15 cellular contexts compared by ENCODE assay signal in the genomic region with DNA sequence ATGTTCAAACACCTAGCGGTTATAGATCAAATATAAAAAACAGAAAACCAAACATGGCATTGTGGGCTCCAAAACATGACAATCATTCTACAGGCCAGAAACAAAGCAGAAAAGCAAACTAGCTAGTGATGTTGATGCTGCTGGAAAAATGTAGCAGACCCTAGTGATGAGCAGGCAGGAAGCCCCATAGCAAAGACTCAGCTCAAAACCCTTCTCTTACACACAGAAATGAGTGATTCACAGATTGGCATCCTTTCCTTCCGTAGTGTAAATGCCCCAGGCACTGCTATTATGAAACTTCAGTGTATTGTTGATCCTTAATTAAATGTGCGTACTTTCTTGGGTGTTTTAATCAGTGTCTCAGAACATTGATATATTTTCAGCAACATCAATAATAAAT.
A peak's percentile ranks its signal among the peaks of the same experiment; 100 is the strongest.
DNase-seq lines count a peak whose midpoint lies in the region; ATAC-seq, FAIRE-seq and TF ChIP-seq lines count a peak whose summit lies in the region.
"Had no signal": no experiment of that assay in that cellular context is flagged by ENCODE, and none has a peak within 500 bp of the region (broad histone marks: within the 10 kb centered on the region; RNA-seq: fewer than 3 reads in every experiment).

No MANE protein-coding gene starts in this region.

- in situ Hi-C loops in HepG2 (cut with HindIII; ENCODE audit: extremely low pct_ligation_motif_present, low pct_unique_long_range_greater_than_20kb): no loop called here

- no peaks in the 10 kb centered on the region for H3K4me1 ChIP-seq in HepG2 (ENCODE audit: insufficient read depth, low read length)

- CTCF ChIA-PET in HepG2 (lab: Yijun Ruan, JAX; ENCODE audit: low intra/inter-chr PET ratio, low total read pairs): no interaction called here

- peaks cover 1% of the 10 kb centered on the region for H3K4me1 Mint-ChIP-seq in stimulated activated memory B cell treated with anti-CD40 and anti-IgM and Interleukin-4, amounts not matched to agents 10 μg/mL and 1 μg/mL and 100 μg/mL, for 72 hours
- H3K4me1 Mint-ChIP-seq: activated naive CD4-positive, alpha-beta T cell treated with anti-CD3 and anti-CD28 coated beads, Interleukin-2, amount 10 ng/mL, durations not matched to agents 7 days and 5 days had no signal

- no peak for FAIRE-seq in HepG2 (lab: Jason Lieb, UNC)
- FAIRE-seq: GM12891 had no signal

- no peak for TF ChIP-seq EP300 in HepG2 (IDR thresholded peaks at IDR 0.05; ENCODE audit: low read depth in 2 of 2, low read length in 2 of 2)
- TF ChIP-seq EP300 in HepG2 (CRISPR knock-in tag; IDR thresholded peaks at IDR 0.05; ENCODE audit: borderline replicate concordance): no peak

- TF ChIP-seq POLR2A in HepG2 (IDR thresholded peaks at IDR 0.05; ENCODE audit: insufficient read depth in 1 of 2, low read depth in 2 of 2, low read length in 2 of 2): no peak

- H3K9me3 Mint-ChIP-seq in stimulated activated memory B cell treated with anti-CD40 and anti-IgM and Interleukin-4, amounts not matched to agents 10 μg/mL and 1 μg/mL and 100 μg/mL, for 72 hours: no peaks in the 10 kb centered on the region
- H3K9me3 Mint-ChIP-seq: activated naive CD4-positive, alpha-beta T cell treated with anti-CD3 and anti-CD28 coated beads, Interleukin-2, amount 10 ng/mL, durations not matched to agents 7 days and 5 days had no signal

- H3K27me3 Mint-ChIP-seq in stimulated activated memory B cell treated with anti-CD40 and anti-IgM and Interleukin-4, amounts not matched to agents 10 μg/mL and 1 μg/mL and 100 μg/mL, for 72 hours: no peaks in the 10 kb centered on the region
- H3K27me3 Mint-ChIP-seq: activated naive CD4-positive, alpha-beta T cell treated with anti-CD3 and anti-CD28 coated beads, Interleukin-2, amount 10 ng/mL, durations not matched to agents 7 days and 5 days had no signal

- DNase-seq in EL: peak; percentile 94
- DNase-seq in RPMI7951 (ENCODE audit: low read depth): peak; percentile 94
- DNase-seq in epidermal melanocyte (ENCODE audit: insufficient read length, low spot score): peak; percentile 23
- DNase-seq in non-pigmented ciliary epithelial cell (ENCODE audit: low read depth): peak; percentile 63
- DNase-seq in NOMO-1 (lab: John Stamatoyannopoulos, UW; ENCODE audit: unreplicated experiment in 2 of 2): no peak
- DNase-seq in HepG2 (ENCODE audit: low spot score): no peak
- no peak for DNase-seq in HUDEP-2 (lab: John Stamatoyannopoulos, UW; ENCODE audit: unreplicated experiment in 76 of 76)
- DNase-seq: activated CD4-positive, alpha-beta T cell treated with anti-CD3 and anti-CD28 coated beads, Interleukin-2, amount 50 U/mL, for 48 hours; activated naive CD4-positive, alpha-beta T cell treated with anti-CD3 and anti-CD28 coated beads, Interleukin-2, amount 10 ng/mL, durations not matched to agents 7 days and 5 days; Calu3; NCI-H446; stimulated activated CD4-positive, alpha-beta T cell treated with anti-CD3 and anti-CD28 coated beads, Interleukin-12 subunit alpha, Interleukin-12 subunit beta, amount 100 ng/mL, for 4 hours; stimulated activated CD8-positive, alpha-beta memory T cell treated with anti-CD3 and anti-CD28 coated beads, Interleukin-4, amount 100 ng/mL, for 48 hours had no signal

- no peaks in the 10 kb centered on the region for H4K20me1 ChIP-seq in HepG2 (ENCODE audit: insufficient read depth, low read length)

- TF ChIP-seq CTCF in HepG2 (CRISPR knock-in tag; IDR thresholded peaks at IDR 0.05): no peak

- no peak overlapping the region for H3K4me3 Mint-ChIP-seq in stimulated activated memory B cell treated with anti-CD40 and anti-IgM and Interleukin-4, amounts not matched to agents 10 μg/mL and 1 μg/mL and 100 μg/mL, for 72 hours
- H3K4me3 Mint-ChIP-seq: activated naive CD4-positive, alpha-beta T cell treated with anti-CD3 and anti-CD28 coated beads, Interleukin-2, amount 10 ng/mL, durations not matched to agents 7 days and 5 days had no signal

- H3K27ac ChIP-seq in HepG2 (ENCODE audit: extremely low read length, insufficient read depth, low read length): no peak overlapping the region

- H3K27me3 ChIP-seq in HepG2 (ENCODE audit: control insufficient read depth in 1 of 2, insufficient read depth in 2 of 2, low read length in 2 of 2): no peaks in the 10 kb centered on the region

- H3K36me3 ChIP-seq in HepG2 (replicated peaks in 1 of 2; ENCODE audit: control insufficient read depth in 1 of 2, insufficient read depth in 2 of 2, low read length in 2 of 2): peaks cover 10 to 13% of the 10 kb centered on the region in 2 experiments

- H3K27ac Mint-ChIP-seq in stimulated activated memory B cell treated with anti-CD40 and anti-IgM and Interleukin-4, amounts not matched to agents 10 μg/mL and 1 μg/mL and 100 μg/mL, for 72 hours: no peak overlapping the region
- H3K27ac Mint-ChIP-seq: activated naive CD4-positive, alpha-beta T cell treated with anti-CD3 and anti-CD28 coated beads, Interleukin-2, amount 10 ng/mL, durations not matched to agents 7 days and 5 days had no signal

- no peak for ATAC-seq in HepG2
- ATAC-seq in stimulated activated memory B cell treated with anti-CD40 and anti-IgM and Interleukin-4, amounts not matched to agents 10 μg/mL and 1 μg/mL and 100 μg/mL, for 72 hours: no peak

- POLR2A ChIA-PET in HepG2 (lab: Yijun Ruan, JAX): no interaction called here

- no peak overlapping the region for H3K9ac ChIP-seq in HepG2 (ENCODE audit: insufficient read depth, low read depth, low read length)

- no peaks in the 10 kb centered on the region for H3K79me2 ChIP-seq in HepG2 (ENCODE audit: insufficient read depth, low read length)

- 100% methylated on average over 3 of the region's 3 CpGs for WGBS in HepG2 (ENCODE audit: low lambda C conversion rate)

- intact Hi-C loops in HepG2 (cut with micrococcal nuclease; ENCODE audit: unreplicated experiment): no loop called here

- H3K4me3 ChIP-seq in HepG2 (replicated peaks in 1 of 3; ENCODE audit: insufficient read depth in 1 of 3, low read depth in 2 of 3, low read length in 3 of 3): no peak overlapping the region

- H3K9me3 ChIP-seq in HepG2 (ENCODE audit: low read length): no peaks in the 10 kb centered on the region

- peaks cover 7% of the 10 kb centered on the region for H3K36me3 Mint-ChIP-seq in stimulated activated memory B cell treated with anti-CD40 and anti-IgM and Interleukin-4, amounts not matched to agents 10 μg/mL and 1 μg/mL and 100 μg/mL, for 72 hours

- no peak overlapping the region for H2AFZ ChIP-seq in HepG2 (ENCODE audit: low read length)

- no peak for TF ChIP-seq RAD21 in HepG2 (CRISPR knock-in tag; IDR thresholded peaks at IDR 0.05)

- BruUV-seq in HepG2 (replicated peaks; lab: Mats Ljungman, UMichigan): no TSS peak

- H3K4me2 ChIP-seq in HepG2 (ENCODE audit: low read depth, low read length): no peak overlapping the region

TF ChIP-seq in HepG2, 621 proteins besides CTCF, POLR2A, EP300 and RAD21:
- TF ChIP-seq ELF4 (CRISPR knock-in tag; IDR thresholded peaks at IDR 0.05; ENCODE audit: borderline replicate concordance): no peak
- TF ChIP-seq, protein P1, sequence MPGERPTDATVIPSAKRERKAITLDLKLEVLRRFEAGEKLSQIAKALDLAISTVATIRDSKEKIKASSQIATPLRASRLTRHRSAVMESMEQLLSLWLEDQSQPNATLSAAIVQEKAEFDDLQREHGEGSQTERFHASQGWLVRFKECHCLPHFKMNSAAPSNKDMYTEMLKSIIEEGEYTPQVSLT (CRISPR knock-in tag; IDR thresholded peaks at IDR 0.05; ENCODE audit: borderline replicate concordance, low read depth): no peak
- TF ChIP-seq PLSCR1 (CRISPR knock-in tag; IDR thresholded peaks at IDR 0.05; ENCODE audit: borderline replicate concordance): no peak
- TF ChIP-seq BRD4 (CRISPR knock-in tag; IDR thresholded peaks at IDR 0.05): no peak
TF ChIP-seq in HepG2: peak in this region for 0.

Comparison
In these comparisons a context has a peak if more than half of its experiments do, and no peak if none do; other contexts are left out.
1. DNase-seq: peak in EL (single experiment), RPMI7951 (single experiment), epidermal melanocyte (single experiment) and non-pigmented ciliary epithelial cell (single experiment); none in NOMO-1 (0 of 2), HepG2 (single experiment) and HUDEP-2 (0 of 76).